In genomic region chr2:236177604-236177966, GRCh38 we compare ENCODE assay signal across 8 cellular contexts. TPM values are rescaled to one million over a fixed set of nuclear protein-coding genes. Genes with fewer than 3 reads are reported as not detected.
A peak's percentile ranks its signal among the peaks of the same experiment; 100 is the strongest.
DNase-seq lines count a peak whose midpoint lies in the region; ATAC-seq and TF ChIP-seq lines count a peak whose summit lies in the region.

No MANE protein-coding gene starts in this region.

- H3K27me3 ChIP-seq in KMS-11 (ENCODE audit: insufficient read depth, low read depth) (no peaks in the 10 kb centered on the region), left lung (peaks cover 86 to 97% of the 10 kb centered on the region in 2 donors)

- H3K4me3 ChIP-seq in KMS-11 (IDR thresholded peaks at IDR 0.05; ENCODE audit: insufficient read depth, low read depth, low read length) (no peak overlapping the region), astrocyte of the spinal cord (ENCODE audit: low read depth, low read length) (no peak overlapping the region), left lung (no peak overlapping the region)

- no peaks in the 10 kb centered on the region for H3K36me3 ChIP-seq in KMS-11 (ENCODE audit: insufficient read depth)
- no peaks in the 10 kb centered on the region for H3K36me3 ChIP-seq in left lung

- H2AFZ ChIP-seq in KMS-11 (ENCODE audit: low read depth) = peak overlapping the region; percentile 75

- peak overlapping the region; percentile 53 for H3K4me2 ChIP-seq in KMS-11

- H3K4me1 ChIP-seq in KMS-11 (ENCODE audit: low read depth, poor library complexity, severe bottlenecking) (no peaks in the 10 kb centered on the region), left lung (peaks cover 7 to 13% of the 10 kb centered on the region in 2 donors)

- H4K20me1 ChIP-seq in KMS-11 (ENCODE audit: insufficient read depth) = no peaks in the 10 kb centered on the region

- DNase-seq in Daoy (ENCODE audit: low read depth) = peak; percentile 77
- DNase-seq in astrocyte of the spinal cord (ENCODE audit: low read depth, low spot score) = no peak
- no peak for DNase-seq in left lung

- H3K9me3 ChIP-seq in left lung = no peaks in the 10 kb centered on the region

- H3K27ac ChIP-seq in KMS-11 (no peak overlapping the region), left lung (no peak overlapping the region)

- no peaks in the 10 kb centered on the region for H3K79me2 ChIP-seq in KMS-11 (ENCODE audit: insufficient read depth, low read depth)

- TF ChIP-seq CTCF in KMS-11 (conservative IDR thresholded peaks at IDR 0.05; ENCODE audit: low read depth, low read length) = no peak
- TF ChIP-seq CTCF in astrocyte of the spinal cord (IDR thresholded peaks at IDR 0.05; ENCODE audit: low read depth, low read length) = peak; percentile 49
- no peak for TF ChIP-seq CTCF in left lung (IDR thresholded peaks at IDR 0.05)

- intact Hi-C loops in left lung (cut with DNase I) = no loop called here

- H3K9ac ChIP-seq in KMS-11 = no peak overlapping the region

- ATAC-seq in left lung = peak; percentile 56
- no peak for ATAC-seq in HG03280 (IDR thresholded peaks at IDR 0.05; ENCODE audit: unreplicated experiment)
- ATAC-seq in HG03196 (IDR thresholded peaks at IDR 0.05; ENCODE audit: unreplicated experiment) = no peak
- no peak for ATAC-seq in HG03565 (IDR thresholded peaks at IDR 0.05; ENCODE audit: unreplicated experiment)
- no peak for ATAC-seq in GM19397 (IDR thresholded peaks at IDR 0.05; ENCODE audit: unreplicated experiment)

- in situ Hi-C loops in astrocyte of the spinal cord (cut with HindIII; ENCODE audit: low sequenced_read_pairs) = no loop called here

RNA-seq across cellular contexts. Expression of gene GBX2, which starts 9.4 kb away (rescaled TPM):
- total RNA-seq in Daoy (2014; rRNA removed; shearing (Covaris generic)) = 3.7 and 8.0 TPM in 2 replicates
- not detected for total RNA-seq in left lung
